In the genomic region with DNA sequence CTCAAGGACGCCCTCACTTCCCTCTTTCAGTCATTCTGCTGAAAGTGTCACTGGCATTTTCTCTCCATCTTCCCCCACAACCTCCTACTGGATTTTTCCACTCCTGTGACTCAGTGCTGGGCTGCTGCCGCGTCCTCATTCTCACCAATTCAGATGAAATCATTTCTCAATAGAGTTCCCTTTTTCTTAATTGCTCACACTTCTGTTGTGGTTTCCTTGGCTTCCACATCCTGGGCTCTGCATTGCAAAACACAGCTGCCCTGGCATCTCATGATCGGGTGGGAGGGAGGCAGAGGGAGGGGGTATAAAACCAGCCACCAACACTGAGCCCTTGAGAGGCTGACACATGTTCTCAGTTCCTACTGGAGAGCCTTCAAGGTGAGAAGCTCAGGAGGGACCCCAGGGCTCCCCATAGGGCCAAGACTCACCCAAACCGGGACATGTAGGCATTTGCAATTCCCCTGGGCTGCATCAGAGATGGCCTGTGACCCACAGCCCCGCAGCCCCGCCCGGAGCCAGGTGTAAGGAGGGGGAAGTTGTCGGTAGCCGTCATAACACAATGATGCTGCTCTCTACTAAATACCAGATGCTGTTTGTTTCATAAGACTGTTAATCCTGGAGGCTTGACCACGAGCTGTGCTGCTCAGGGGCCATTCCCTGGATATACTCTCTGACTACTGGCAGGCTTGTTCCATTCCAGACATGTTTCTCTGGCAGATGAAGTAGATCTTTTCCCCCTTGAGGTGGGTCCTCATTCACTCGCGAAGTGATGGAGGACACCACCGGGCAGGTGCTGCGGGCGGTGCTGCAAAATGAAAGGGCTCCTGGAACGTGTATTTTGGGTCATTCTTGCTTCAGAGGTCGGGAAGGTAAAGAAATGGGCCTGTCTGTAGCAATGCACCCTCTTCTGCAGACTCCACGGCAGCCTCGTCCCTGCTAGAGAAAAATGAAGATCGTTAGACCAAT, we compare ENCODE assay signal across 9 cellular contexts.
A peak's percentile ranks its signal among the peaks of the same experiment; 100 is the strongest.
DNase-seq lines count a peak whose midpoint lies in the region; ATAC-seq, FAIRE-seq and TF ChIP-seq lines count a peak whose summit lies in the region.
"Had no signal": no experiment of that assay in that cellular context is flagged by ENCODE, and none has a peak within 500 bp of the region (broad histone marks: within the 10 kb centered on the region; RNA-seq: fewer than 3 reads in every experiment).

No MANE protein-coding gene starts in this region.

- ATAC-seq in GM19043 (IDR thresholded peaks at IDR 0.05; ENCODE audit: low read depth, unreplicated experiment) (peak; percentile 43), HG03159 (IDR thresholded peaks at IDR 0.05; ENCODE audit: unreplicated experiment) (peak; percentile 50)

- no peaks in the 10 kb centered on the region for H3K79me2 ChIP-seq in mesendoderm (ENCODE audit: control insufficient read depth, insufficient read depth, low read length)

- H3K4me1 ChIP-seq in mesendoderm (ENCODE audit: control insufficient read depth, low read depth, low read length) = peaks cover 10% of the 10 kb centered on the region

- no peak overlapping the region for H3K4ac ChIP-seq in mesendoderm (ENCODE audit: low read depth, low read length)

- H4K5ac ChIP-seq in mesendoderm (ENCODE audit: low read length) = no peak overlapping the region

- H3K4me3 ChIP-seq in mesendoderm (ENCODE audit: low read length) = no peak overlapping the region

- no peak overlapping the region for H4K8ac ChIP-seq in mesendoderm (ENCODE audit: low read depth, low read length)

- H3K56ac ChIP-seq in mesendoderm (ENCODE audit: low read length) = no peak overlapping the region

- DNase-seq in T-helper 22 cell (ENCODE audit: low read depth) (peak; percentile 71), kidney glomerular epithelial cell (lab: John Stamatoyannopoulos, UW) (peak; percentile 74), H54 (ENCODE audit: insufficient read length, low spot score) (no peak), mesendoderm (no peak)
- DNase-seq in stimulated activated CD4-positive, alpha-beta T cell treated with anti-CD3 and anti-CD28 coated beads, TNF-alpha, amount 100 ng/mL, for 48 hours (ENCODE audit: low read depth in 3 of 3) = peak; percentile 63 to 83 (median 65)

- H3K79me1 ChIP-seq in mesendoderm (ENCODE audit: low read length) = no peaks in the 10 kb centered on the region

- no peak overlapping the region for H2BK120ac ChIP-seq in mesendoderm (ENCODE audit: low read depth, low read length)

- H3K27ac ChIP-seq in angular gyrus (ENCODE audit: low read depth, low read length) = peak overlapping the region; percentile 82
- H3K27ac ChIP-seq in mesendoderm (ENCODE audit: low read depth, low read length) = no peak overlapping the region

- no peaks in the 10 kb centered on the region for H3K27me3 ChIP-seq in mesendoderm (ENCODE audit: insufficient read depth, low read length, poor library complexity)

- no peak for TF ChIP-seq POLR2A in H54 (IDR thresholded peaks at IDR 0.05; ENCODE audit: low read depth, low read length)

- H2BK5ac ChIP-seq in mesendoderm (ENCODE audit: low read length) = no peak overlapping the region

- H3K36me3 ChIP-seq in mesendoderm (ENCODE audit: control insufficient read depth, insufficient read depth, low read length) = no peaks in the 10 kb centered on the region

- no peak overlapping the region for H3K9ac ChIP-seq in mesendoderm (ENCODE audit: low read length)

- no peak overlapping the region for H3K23ac ChIP-seq in mesendoderm (ENCODE audit: low read length)

- H3K18ac ChIP-seq in mesendoderm (ENCODE audit: low read length) = no peak overlapping the region

- WGBS in mesendoderm (ENCODE audit: extremely low coverage, insufficient coverage, low lambda C conversion rate) = no CpG with 5 or more reads among the region's 21 CpGs

- no peak for FAIRE-seq in H54 (lab: Jason Lieb, UNC)
- FAIRE-seq: frontal cortex had no signal

- H2AK5ac ChIP-seq in mesendoderm (ENCODE audit: low read length) = no peak overlapping the region

- H3K4me2 ChIP-seq in mesendoderm (ENCODE audit: low read length) = no peak overlapping the region

- H2BK15ac ChIP-seq in mesendoderm (replicated peaks; ENCODE audit: low read depth) = no peak overlapping the region

Comparison
In these comparisons a context has a peak if more than half of its experiments do, and no peak if none do; other contexts are left out.
1. DNase-seq: peak in T-helper 22 cell (single experiment), kidney glomerular epithelial cell (single experiment) and stimulated activated CD4-positive, alpha-beta T cell treated with anti-CD3 and anti-CD28 coated beads, TNF-alpha, amount 100 ng/mL, for 48 hours (3 of 3); none in H54 (single experiment) and mesendoderm (single experiment).